ENCODE assay signal across 22 cellular contexts in genomic region chr1:242824435-242824834, GRCh38.
A peak's percentile ranks its signal among the peaks of the same experiment; 100 is the strongest.
DNase-seq lines count a peak whose midpoint lies in the region; FAIRE-seq and TF ChIP-seq lines count a peak whose summit lies in the region.
"Had no signal": no experiment of that assay in that cellular context is flagged by ENCODE, and none has a peak within 500 bp of the region (broad histone marks: within the 10 kb centered on the region; RNA-seq: fewer than 3 reads in every experiment).

No MANE protein-coding gene starts in this region.

- H3K4me1 Mint-ChIP-seq in astrocyte (ENCODE audit: low read depth, unreplicated experiment) (peaks cover 47% of the 10 kb centered on the region), glutamatergic neuron (ENCODE audit: low read depth, unreplicated experiment) (peaks cover 4% of the 10 kb centered on the region)
- H3K4me1 Mint-ChIP-seq: activated CD4-positive, alpha-beta T cell treated with anti-CD3 and anti-CD28 coated beads, Interleukin-2, amount 10 ng/mL, durations not matched to agents 24 days and 14 days had no signal

- DNase-seq in AG08395 (ENCODE audit: low spot score) (peak; percentile 5), HTR-8/SVneo (ENCODE audit: insufficient read length, low spot score) (peak; percentile 29), astrocyte (ENCODE audit: low read depth) (peak; percentile 67), iPS-NIHi7 (ENCODE audit: extremely low spot score) (peak; percentile 27), globus pallidus (ENCODE audit: low spot score) (no peak), glutamatergic neuron (no peak), frontal cortex (ENCODE audit: low spot score in 2 of 2) (no peak), DMS79 (lab: John Stamatoyannopoulos, UW) (no peak)
- DNase-seq: activated CD4-positive, alpha-beta T cell treated with anti-CD3 and anti-CD28 coated beads, Interleukin-2, amount 10 ng/mL, durations not matched to agents 24 days and 14 days; C1 segment of cervical spinal cord; DMS53; heart right ventricle; IMR-90; MV-4-11; NCI-H2029 treated with DMSO at 0.1 percent for 48 hours; NCI-H510A treated with DMSO at 0.1 percent for 48 hours; stimulated activated CD4-positive, alpha-beta T cell treated with anti-CD3 and anti-CD28 coated beads, Interleukin-15, amount 100 ng/mL, for 24 hours; stimulated activated naive CD8-positive, alpha-beta T cell treated with anti-CD3 and anti-CD28 coated beads, Interleukin-15, Interleukin-2, amounts not matched to agents 100 U/mL and 50 U/mL, for 24 hours; upper lobe of left lung had no signal

- H3K4me3 Mint-ChIP-seq in astrocyte (ENCODE audit: unreplicated experiment) (no peak overlapping the region), glutamatergic neuron (ENCODE audit: unreplicated experiment) (no peak overlapping the region)
- H3K4me3 Mint-ChIP-seq: activated CD4-positive, alpha-beta T cell treated with anti-CD3 and anti-CD28 coated beads, Interleukin-2, amount 10 ng/mL, durations not matched to agents 24 days and 14 days; mesothelial cell of epicardium had no signal

- H3K9me3 ChIP-seq in astrocyte (ENCODE audit: insufficient read depth, low read depth, low read length) = no peaks in the 10 kb centered on the region
- H3K9me3 ChIP-seq: heart right ventricle, upper lobe of left lung had no signal

- H3K36me3 Mint-ChIP-seq in astrocyte (ENCODE audit: low read depth, unreplicated experiment) (no peaks in the 10 kb centered on the region), glutamatergic neuron (ENCODE audit: unreplicated experiment) (no peaks in the 10 kb centered on the region)
- H3K36me3 Mint-ChIP-seq: mesothelial cell of epicardium had no signal

- H3K36me3 ChIP-seq in astrocyte (ENCODE audit: insufficient read depth, low read length) = no peaks in the 10 kb centered on the region
- H3K36me3 ChIP-seq: heart right ventricle, upper lobe of left lung had no signal

- H3K27ac Mint-ChIP-seq in astrocyte (ENCODE audit: unreplicated experiment) (peak overlapping the region; percentile 96), glutamatergic neuron (ENCODE audit: unreplicated experiment) (no peak overlapping the region)
- H3K27ac Mint-ChIP-seq: activated CD4-positive, alpha-beta T cell treated with anti-CD3 and anti-CD28 coated beads, Interleukin-2, amount 10 ng/mL, durations not matched to agents 24 days and 14 days; mesothelial cell of epicardium had no signal

- H3K9me3 Mint-ChIP-seq in astrocyte (ENCODE audit: unreplicated experiment) (peaks cover 2% of the 10 kb centered on the region), glutamatergic neuron (ENCODE audit: unreplicated experiment) (peaks cover 2% of the 10 kb centered on the region)
- H3K9me3 Mint-ChIP-seq: activated CD4-positive, alpha-beta T cell treated with anti-CD3 and anti-CD28 coated beads, Interleukin-2, amount 10 ng/mL, durations not matched to agents 24 days and 14 days; mesothelial cell of epicardium had no signal

- no peak for TF ChIP-seq CTCF in astrocyte (IDR thresholded peaks at IDR 0.05; ENCODE audit: insufficient read depth, low read depth, low read length)
- no peak for TF ChIP-seq CTCF in glutamatergic neuron (IDR thresholded peaks at IDR 0.05; ENCODE audit: partially characterized antibody, unreplicated experiment)

- H3K27me3 ChIP-seq in astrocyte (ENCODE audit: insufficient read depth, low read length) = no peaks in the 10 kb centered on the region
- H3K27me3 ChIP-seq: upper lobe of left lung had no signal

- H3K4me1 ChIP-seq in astrocyte (ENCODE audit: insufficient read depth, low read length) = peaks cover 12% of the 10 kb centered on the region
- H3K4me1 ChIP-seq: heart right ventricle, upper lobe of left lung had no signal

- peak overlapping the region; percentile 16 for H3K4me2 ChIP-seq in astrocyte (ENCODE audit: low read length)

- no peak overlapping the region for H3K9ac ChIP-seq in astrocyte (ENCODE audit: low read length)

- no peaks in the 10 kb centered on the region for H3K27me3 Mint-ChIP-seq in astrocyte (ENCODE audit: low read depth, unreplicated experiment)
- H3K27me3 Mint-ChIP-seq in glutamatergic neuron (ENCODE audit: unreplicated experiment) = no peaks in the 10 kb centered on the region
- H3K27me3 Mint-ChIP-seq: activated CD4-positive, alpha-beta T cell treated with anti-CD3 and anti-CD28 coated beads, Interleukin-2, amount 10 ng/mL, durations not matched to agents 24 days and 14 days had no signal

- FAIRE-seq in HTR-8/SVneo (lab: Jason Lieb, UNC) = no peak
- no peak for FAIRE-seq in astrocyte (lab: Jason Lieb, UNC)
- FAIRE-seq in frontal cortex (lab: Jason Lieb, UNC) = no peak
- FAIRE-seq: colon, endothelial cell of umbilical vein had no signal

- no peaks in the 10 kb centered on the region for H4K20me1 ChIP-seq in astrocyte (ENCODE audit: insufficient read depth, low read length)

- H2AFZ ChIP-seq in astrocyte (ENCODE audit: low read depth, low read length) = no peak overlapping the region

- H3K27ac ChIP-seq in astrocyte (ENCODE audit: low read depth, low read length) = no peak overlapping the region
- H3K27ac ChIP-seq: heart right ventricle, upper lobe of left lung had no signal

- no peaks in the 10 kb centered on the region for H3K79me2 ChIP-seq in astrocyte (ENCODE audit: insufficient read depth, low read length)

- no peak overlapping the region for H3K4me3 ChIP-seq in astrocyte (ENCODE audit: insufficient read depth, low read depth, low read length)
- H3K4me3 ChIP-seq: heart right ventricle, upper lobe of left lung had no signal

Comparison
In these comparisons a context has a peak if more than half of its experiments do, and no peak if none do; other contexts are left out.
1. DNase-seq: peak in AG08395 (single experiment), HTR-8/SVneo (single experiment), astrocyte (single experiment) and iPS-NIHi7 (single experiment); none in globus pallidus (single experiment), glutamatergic neuron (single experiment), frontal cortex (0 of 2) and DMS79 (single experiment).